In genomic region chr7:103711413-103711812, GRCh38 we compare ENCODE assay signal across 31 cellular contexts.
"Had no signal": no experiment of that assay in that cellular context is flagged by ENCODE, and none has a peak within 500 bp of the region (broad histone marks: within the 10 kb centered on the region; RNA-seq: fewer than 3 reads in every experiment).

No MANE protein-coding gene starts in this region.

- H3K9me3 ChIP-seq: ascending aorta, breast epithelium, colonic mucosa, esophagus squamous epithelium, gastroesophageal sphincter had no signal

- ATAC-seq: activated naive CD4-positive, alpha-beta T cell treated with anti-CD3 and anti-CD28 coated beads, Interleukin-2, amount 50 U/mL, for 72 hours; activated T-cell treated with anti-CD3 and anti-CD28 coated beads, Interleukin-2, amount 50 U/mL, for 72 hours; effector memory CD8-positive, alpha-beta T cell; gastroesophageal sphincter; WTC11 had no signal

- H3K36me3 ChIP-seq: ascending aorta, breast epithelium, cardiac muscle cell, colonic mucosa, esophagus squamous epithelium, gastroesophageal sphincter had no signal

- H3K4me1 ChIP-seq: ascending aorta, breast epithelium, colonic mucosa, esophagus squamous epithelium, gastroesophageal sphincter had no signal

- H3K27me3 ChIP-seq: ascending aorta, breast epithelium, cardiac muscle cell, colonic mucosa, esophagus squamous epithelium, gastroesophageal sphincter had no signal

- H3K27ac ChIP-seq: ascending aorta, breast epithelium, cardiac muscle cell, colonic mucosa, epithelial cell of prostate, esophagus squamous epithelium, gastroesophageal sphincter, VCaP had no signal

- H3K4me3 ChIP-seq: ascending aorta, breast epithelium, cardiac muscle cell, colonic mucosa, esophagus squamous epithelium, gastroesophageal sphincter had no signal

- DNase-seq: activated CD4-positive, alpha-beta memory T cell treated with anti-CD3 and anti-CD28 coated beads, Interleukin-2, amount 10 ng/mL, durations not matched to agents 7 days and 5 days; activated CD4-positive, alpha-beta T cell treated with anti-CD3 and anti-CD28 coated beads for 1 hour; activated CD4-positive, alpha-beta T cell treated with anti-CD3 and anti-CD28 coated beads for 4 hours; activated CD4-positive, alpha-beta T cell treated with anti-CD3 and anti-CD28 coated beads, Interleukin-2, amount 10 ng/mL, durations not matched to agents 7 days and 5 days; activated CD4-positive, alpha-beta T cell treated with anti-CD3 and anti-CD28 coated beads, Interleukin-2, amount 50 U/mL, for 4 hours; activated CD8-positive, alpha-beta memory T cell treated with anti-CD3 and anti-CD28 coated beads, Interleukin-2, amount 50 U/mL, for 48 hours; activated gamma-delta T cell; activated naive CD4-positive, alpha-beta T cell; activated naive CD4-positive, alpha-beta T cell treated with anti-CD3 and anti-CD28 coated beads, Interleukin-2, amount 10 ng/mL, durations not matched to agents 7 days and 5 days; activated naive CD8-positive, alpha-beta T cell treated with anti-CD3 and anti-CD28 coated beads, Interleukin-2, amount 10 ng/mL, durations not matched to agents 7 days and 5 days; activated T-cell treated with anti-CD3 and anti-CD28 coated beads for 4 hours; activated T-cell treated with anti-CD3 and anti-CD28 coated beads, Interleukin-2, amount 50 U/mL, for 24 hours; activated T-cell treated with anti-CD3 and anti-CD28 coated beads, Interleukin-2, amount 50 U/mL, for 72 hours; central memory CD4-positive, alpha-beta T cell; cerebellar nuclear complex; colonic mucosa; effector CD4-positive, alpha-beta T cell; effector memory CD8-positive, alpha-beta T cell; esophagus squamous epithelium; foreskin melanocyte; head of caudate nucleus; hippocampal formation; T-helper 2 cell had no signal
